1 cellular context compared by ENCODE assay signal in the genomic region with DNA sequence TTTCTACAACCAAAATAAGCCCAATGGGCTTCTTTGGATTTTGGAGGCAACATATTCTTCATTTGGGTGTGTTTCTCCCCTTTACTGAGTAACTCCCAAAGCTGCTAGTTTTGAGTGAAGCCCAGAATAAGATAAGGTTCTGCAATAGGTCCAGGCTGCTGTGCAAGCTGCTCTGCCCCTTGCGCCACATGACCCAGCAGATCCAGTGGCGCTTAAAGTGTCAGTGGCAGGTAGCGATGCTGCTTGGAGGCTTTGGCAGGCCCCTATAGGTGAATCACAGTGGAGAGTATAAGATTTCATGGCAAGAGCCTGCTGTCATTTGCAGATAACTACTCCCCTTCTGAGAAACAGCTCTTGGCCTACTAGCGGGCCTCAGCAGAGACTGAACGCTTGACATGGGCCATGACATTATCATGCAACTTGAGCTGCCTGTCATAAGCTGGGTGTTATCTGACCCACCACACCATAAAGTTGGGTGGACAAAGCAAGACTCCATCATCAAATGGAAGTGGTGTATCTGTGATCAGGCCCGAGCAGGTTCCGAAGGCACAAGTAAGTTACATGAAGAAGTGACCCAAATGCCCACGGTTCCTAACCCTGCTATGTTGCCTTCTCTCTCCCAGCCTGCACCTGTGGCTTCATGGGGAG.
A peak's percentile ranks its signal among the peaks of the same experiment; 100 is the strongest.
TF ChIP-seq lines count a peak whose summit lies in the region.

No MANE protein-coding gene starts in this region.

TF ChIP-seq in K562, 482 proteins besides CTCF, POLR2A, EP300 and RAD21 (continued from another document and continues in another):
- TF ChIP-seq ZNF316 (IDR thresholded peaks at IDR 0.05): no peak
- TF ChIP-seq PHTF2 (CRISPR knock-in tag; IDR thresholded peaks at IDR 0.05): no peak
- TF ChIP-seq SRSF9 (IDR thresholded peaks at IDR 0.05; ENCODE audit: borderline replicate concordance, low read depth, low read length): no peak
- TF ChIP-seq, protein P1, sequence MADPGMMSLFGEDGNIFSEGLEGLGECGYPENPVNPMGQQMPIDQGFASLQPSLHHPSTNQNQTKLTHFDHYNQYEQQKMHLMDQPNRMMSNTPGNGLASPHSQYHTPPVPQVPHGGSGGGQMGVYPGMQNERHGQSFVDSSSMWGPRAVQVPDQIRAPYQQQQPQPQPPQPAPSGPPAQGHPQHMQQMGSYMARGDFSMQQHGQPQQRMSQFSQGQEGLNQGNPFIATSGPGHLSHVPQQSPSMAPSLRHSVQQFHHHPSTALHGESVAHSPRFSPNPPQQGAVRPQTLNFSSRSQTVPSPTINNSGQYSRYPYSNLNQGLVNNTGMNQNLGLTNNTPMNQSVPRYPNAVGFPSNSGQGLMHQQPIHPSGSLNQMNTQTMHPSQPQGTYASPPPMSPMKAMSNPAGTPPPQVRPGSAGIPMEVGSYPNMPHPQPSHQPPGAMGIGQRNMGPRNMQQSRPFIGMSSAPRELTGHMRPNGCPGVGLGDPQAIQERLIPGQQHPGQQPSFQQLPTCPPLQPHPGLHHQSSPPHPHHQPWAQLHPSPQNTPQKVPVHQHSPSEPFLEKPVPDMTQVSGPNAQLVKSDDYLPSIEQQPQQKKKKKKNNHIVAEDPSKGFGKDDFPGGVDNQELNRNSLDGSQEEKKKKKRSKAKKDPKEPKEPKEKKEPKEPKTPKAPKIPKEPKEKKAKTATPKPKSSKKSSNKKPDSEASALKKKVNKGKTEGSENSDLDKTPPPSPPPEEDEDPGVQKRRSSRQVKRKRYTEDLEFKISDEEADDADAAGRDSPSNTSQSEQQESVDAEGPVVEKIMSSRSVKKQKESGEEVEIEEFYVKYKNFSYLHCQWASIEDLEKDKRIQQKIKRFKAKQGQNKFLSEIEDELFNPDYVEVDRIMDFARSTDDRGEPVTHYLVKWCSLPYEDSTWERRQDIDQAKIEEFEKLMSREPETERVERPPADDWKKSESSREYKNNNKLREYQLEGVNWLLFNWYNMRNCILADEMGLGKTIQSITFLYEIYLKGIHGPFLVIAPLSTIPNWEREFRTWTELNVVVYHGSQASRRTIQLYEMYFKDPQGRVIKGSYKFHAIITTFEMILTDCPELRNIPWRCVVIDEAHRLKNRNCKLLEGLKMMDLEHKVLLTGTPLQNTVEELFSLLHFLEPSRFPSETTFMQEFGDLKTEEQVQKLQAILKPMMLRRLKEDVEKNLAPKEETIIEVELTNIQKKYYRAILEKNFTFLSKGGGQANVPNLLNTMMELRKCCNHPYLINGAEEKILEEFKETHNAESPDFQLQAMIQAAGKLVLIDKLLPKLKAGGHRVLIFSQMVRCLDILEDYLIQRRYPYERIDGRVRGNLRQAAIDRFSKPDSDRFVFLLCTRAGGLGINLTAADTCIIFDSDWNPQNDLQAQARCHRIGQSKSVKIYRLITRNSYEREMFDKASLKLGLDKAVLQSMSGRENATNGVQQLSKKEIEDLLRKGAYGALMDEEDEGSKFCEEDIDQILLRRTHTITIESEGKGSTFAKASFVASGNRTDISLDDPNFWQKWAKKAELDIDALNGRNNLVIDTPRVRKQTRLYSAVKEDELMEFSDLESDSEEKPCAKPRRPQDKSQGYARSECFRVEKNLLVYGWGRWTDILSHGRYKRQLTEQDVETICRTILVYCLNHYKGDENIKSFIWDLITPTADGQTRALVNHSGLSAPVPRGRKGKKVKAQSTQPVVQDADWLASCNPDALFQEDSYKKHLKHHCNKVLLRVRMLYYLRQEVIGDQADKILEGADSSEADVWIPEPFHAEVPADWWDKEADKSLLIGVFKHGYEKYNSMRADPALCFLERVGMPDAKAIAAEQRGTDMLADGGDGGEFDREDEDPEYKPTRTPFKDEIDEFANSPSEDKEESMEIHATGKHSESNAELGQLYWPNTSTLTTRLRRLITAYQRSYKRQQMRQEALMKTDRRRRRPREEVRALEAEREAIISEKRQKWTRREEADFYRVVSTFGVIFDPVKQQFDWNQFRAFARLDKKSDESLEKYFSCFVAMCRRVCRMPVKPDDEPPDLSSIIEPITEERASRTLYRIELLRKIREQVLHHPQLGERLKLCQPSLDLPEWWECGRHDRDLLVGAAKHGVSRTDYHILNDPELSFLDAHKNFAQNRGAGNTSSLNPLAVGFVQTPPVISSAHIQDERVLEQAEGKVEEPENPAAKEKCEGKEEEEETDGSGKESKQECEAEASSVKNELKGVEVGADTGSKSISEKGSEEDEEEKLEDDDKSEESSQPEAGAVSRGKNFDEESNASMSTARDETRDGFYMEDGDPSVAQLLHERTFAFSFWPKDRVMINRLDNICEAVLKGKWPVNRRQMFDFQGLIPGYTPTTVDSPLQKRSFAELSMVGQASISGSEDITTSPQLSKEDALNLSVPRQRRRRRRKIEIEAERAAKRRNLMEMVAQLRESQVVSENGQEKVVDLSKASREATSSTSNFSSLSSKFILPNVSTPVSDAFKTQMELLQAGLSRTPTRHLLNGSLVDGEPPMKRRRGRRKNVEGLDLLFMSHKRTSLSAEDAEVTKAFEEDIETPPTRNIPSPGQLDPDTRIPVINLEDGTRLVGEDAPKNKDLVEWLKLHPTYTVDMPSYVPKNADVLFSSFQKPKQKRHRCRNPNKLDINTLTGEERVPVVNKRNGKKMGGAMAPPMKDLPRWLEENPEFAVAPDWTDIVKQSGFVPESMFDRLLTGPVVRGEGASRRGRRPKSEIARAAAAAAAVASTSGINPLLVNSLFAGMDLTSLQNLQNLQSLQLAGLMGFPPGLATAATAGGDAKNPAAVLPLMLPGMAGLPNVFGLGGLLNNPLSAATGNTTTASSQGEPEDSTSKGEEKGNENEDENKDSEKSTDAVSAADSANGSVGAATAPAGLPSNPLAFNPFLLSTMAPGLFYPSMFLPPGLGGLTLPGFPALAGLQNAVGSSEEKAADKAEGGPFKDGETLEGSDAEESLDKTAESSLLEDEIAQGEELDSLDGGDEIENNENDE (IDR thresholded peaks at IDR 0.05; ENCODE audit: low read depth, low read length): no peak
- TF ChIP-seq, protein P2, sequence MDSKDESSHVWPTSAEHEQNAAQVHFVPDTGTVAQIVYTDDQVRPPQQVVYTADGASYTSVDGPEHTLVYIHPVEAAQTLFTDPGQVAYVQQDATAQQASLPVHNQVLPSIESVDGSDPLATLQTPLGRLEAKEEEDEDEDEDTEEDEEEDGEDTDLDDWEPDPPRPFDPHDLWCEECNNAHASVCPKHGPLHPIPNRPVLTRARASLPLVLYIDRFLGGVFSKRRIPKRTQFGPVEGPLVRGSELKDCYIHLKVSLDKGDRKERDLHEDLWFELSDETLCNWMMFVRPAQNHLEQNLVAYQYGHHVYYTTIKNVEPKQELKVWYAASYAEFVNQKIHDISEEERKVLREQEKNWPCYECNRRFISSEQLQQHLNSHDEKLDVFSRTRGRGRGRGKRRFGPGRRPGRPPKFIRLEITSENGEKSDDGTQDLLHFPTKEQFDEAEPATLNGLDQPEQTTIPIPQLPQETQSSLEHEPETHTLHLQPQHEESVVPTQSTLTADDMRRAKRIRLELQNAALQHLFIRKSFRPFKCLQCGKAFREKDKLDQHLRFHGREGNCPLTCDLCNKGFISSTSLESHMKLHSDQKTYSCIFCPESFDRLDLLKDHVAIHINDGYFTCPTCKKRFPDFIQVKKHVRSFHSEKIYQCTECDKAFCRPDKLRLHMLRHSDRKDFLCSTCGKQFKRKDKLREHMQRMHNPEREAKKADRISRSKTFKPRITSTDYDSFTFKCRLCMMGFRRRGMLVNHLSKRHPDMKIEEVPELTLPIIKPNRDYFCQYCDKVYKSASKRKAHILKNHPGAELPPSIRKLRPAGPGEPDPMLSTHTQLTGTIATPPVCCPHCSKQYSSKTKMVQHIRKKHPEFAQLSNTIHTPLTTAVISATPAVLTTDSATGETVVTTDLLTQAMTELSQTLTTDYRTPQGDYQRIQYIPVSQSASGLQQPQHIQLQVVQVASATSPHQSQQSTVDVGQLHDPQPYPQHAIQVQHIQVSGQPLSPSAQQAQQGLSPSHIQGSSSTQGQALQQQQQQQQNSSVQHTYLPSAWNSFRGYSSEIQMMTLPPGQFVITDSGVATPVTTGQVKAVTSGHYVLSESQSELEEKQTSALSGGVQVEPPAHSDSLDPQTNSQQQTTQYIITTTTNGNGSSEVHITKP (IDR thresholded peaks at IDR 0.05; ENCODE audit: partially characterized antibody): no peak
- no peak for TF ChIP-seq NUFIP1 (IDR thresholded peaks at IDR 0.05; ENCODE audit: partially characterized antibody)
- TF ChIP-seq, protein P3, sequence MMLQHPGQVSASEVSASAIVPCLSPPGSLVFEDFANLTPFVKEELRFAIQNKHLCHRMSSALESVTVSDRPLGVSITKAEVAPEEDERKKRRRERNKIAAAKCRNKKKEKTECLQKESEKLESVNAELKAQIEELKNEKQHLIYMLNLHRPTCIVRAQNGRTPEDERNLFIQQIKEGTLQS (IDR thresholded peaks at IDR 0.05): peak; percentile 65
- TF ChIP-seq, protein P3 (CRISPR knock-in tag; conservative IDR thresholded peaks at IDR 0.05): peak; percentile 60; the same call in 1 of the 2 replicates
- TF ChIP-seq KAT7 (CRISPR knock-in tag; IDR thresholded peaks at IDR 0.05; ENCODE audit: borderline replicate concordance): no peak
- TF ChIP-seq SMAD4 (CRISPR knock-in tag; conservative IDR thresholded peaks at IDR 0.05): peak; percentile 60; the same call in 1 of the 2 replicates
- TF ChIP-seq FOXA1 (IDR thresholded peaks at IDR 0.05; ENCODE audit: borderline replicate concordance): no peak
- TF ChIP-seq TBP (optimal IDR thresholded peaks at IDR 0.05; ENCODE audit: low read depth, low read length): no peak
- TF ChIP-seq KDM5B (IDR thresholded peaks at IDR 0.05; ENCODE audit: insufficient replicate concordance, low read depth, low read length): no peak
- peak; percentile 75 for TF ChIP-seq SMARCC2 (IDR thresholded peaks at IDR 0.05; ENCODE audit: low read depth)
- TF ChIP-seq ZNF217 (CRISPR knock-in tag; IDR thresholded peaks at IDR 0.05): no peak
- TF ChIP-seq CBX1 (IDR thresholded peaks at IDR 0.05; ENCODE audit: low read depth): no peak
- TF ChIP-seq, protein P4, sequence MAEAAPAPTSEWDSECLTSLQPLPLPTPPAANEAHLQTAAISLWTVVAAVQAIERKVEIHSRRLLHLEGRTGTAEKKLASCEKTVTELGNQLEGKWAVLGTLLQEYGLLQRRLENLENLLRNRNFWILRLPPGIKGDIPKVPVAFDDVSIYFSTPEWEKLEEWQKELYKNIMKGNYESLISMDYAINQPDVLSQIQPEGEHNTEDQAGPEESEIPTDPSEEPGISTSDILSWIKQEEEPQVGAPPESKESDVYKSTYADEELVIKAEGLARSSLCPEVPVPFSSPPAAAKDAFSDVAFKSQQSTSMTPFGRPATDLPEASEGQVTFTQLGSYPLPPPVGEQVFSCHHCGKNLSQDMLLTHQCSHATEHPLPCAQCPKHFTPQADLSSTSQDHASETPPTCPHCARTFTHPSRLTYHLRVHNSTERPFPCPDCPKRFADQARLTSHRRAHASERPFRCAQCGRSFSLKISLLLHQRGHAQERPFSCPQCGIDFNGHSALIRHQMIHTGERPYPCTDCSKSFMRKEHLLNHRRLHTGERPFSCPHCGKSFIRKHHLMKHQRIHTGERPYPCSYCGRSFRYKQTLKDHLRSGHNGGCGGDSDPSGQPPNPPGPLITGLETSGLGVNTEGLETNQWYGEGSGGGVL (CRISPR knock-in tag; IDR thresholded peaks at IDR 0.05): no peak
- no peak; the same call in 1 of the 2 replicates for TF ChIP-seq MBD2 (IDR thresholded peaks at IDR 0.05; ENCODE audit: borderline replicate concordance, low read depth)
- TF ChIP-seq MTA2 (IDR thresholded peaks at IDR 0.05; ENCODE audit: low read depth): peak; percentile 90
- TF ChIP-seq SMC3 (conservative IDR thresholded peaks at IDR 0.05; ENCODE audit: insufficient read depth, low read depth, low read length): no peak
- no peak for TF ChIP-seq ZNF263 (CRISPR knock-in tag; IDR thresholded peaks at IDR 0.05; ENCODE audit: borderline replicate concordance)
- no peak for TF ChIP-seq ZNF174 (CRISPR knock-in tag; IDR thresholded peaks at IDR 0.05)
- TF ChIP-seq, protein P5, sequence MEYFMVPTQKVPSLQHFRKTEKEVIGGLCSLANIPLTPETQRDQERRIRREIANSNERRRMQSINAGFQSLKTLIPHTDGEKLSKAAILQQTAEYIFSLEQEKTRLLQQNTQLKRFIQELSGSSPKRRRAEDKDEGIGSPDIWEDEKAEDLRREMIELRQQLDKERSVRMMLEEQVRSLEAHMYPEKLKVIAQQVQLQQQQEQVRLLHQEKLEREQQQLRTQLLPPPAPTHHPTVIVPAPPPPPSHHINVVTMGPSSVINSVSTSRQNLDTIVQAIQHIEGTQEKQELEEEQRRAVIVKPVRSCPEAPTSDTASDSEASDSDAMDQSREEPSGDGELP (CRISPR knock-in tag; IDR thresholded peaks at IDR 0.05; ENCODE audit: borderline replicate concordance): peak; percentile 88
- TF ChIP-seq, protein P6, sequence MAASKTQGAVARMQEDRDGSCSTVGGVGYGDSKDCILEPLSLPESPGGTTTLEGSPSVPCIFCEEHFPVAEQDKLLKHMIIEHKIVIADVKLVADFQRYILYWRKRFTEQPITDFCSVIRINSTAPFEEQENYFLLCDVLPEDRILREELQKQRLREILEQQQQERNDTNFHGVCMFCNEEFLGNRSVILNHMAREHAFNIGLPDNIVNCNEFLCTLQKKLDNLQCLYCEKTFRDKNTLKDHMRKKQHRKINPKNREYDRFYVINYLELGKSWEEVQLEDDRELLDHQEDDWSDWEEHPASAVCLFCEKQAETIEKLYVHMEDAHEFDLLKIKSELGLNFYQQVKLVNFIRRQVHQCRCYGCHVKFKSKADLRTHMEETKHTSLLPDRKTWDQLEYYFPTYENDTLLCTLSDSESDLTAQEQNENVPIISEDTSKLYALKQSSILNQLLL (CRISPR knock-in tag; IDR thresholded peaks at IDR 0.05; ENCODE audit: borderline replicate concordance): no peak
- TF ChIP-seq ZNF239 (CRISPR knock-in tag; IDR thresholded peaks at IDR 0.05): no peak
- TF ChIP-seq, protein P7, sequence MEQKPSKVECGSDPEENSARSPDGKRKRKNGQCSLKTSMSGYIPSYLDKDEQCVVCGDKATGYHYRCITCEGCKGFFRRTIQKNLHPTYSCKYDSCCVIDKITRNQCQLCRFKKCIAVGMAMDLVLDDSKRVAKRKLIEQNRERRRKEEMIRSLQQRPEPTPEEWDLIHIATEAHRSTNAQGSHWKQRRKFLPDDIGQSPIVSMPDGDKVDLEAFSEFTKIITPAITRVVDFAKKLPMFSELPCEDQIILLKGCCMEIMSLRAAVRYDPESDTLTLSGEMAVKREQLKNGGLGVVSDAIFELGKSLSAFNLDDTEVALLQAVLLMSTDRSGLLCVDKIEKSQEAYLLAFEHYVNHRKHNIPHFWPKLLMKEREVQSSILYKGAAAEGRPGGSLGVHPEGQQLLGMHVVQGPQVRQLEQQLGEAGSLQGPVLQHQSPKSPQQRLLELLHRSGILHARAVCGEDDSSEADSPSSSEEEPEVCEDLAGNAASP (IDR thresholded peaks at IDR 0.05): no peak
- TF ChIP-seq HDAC3 (IDR thresholded peaks at IDR 0.05; ENCODE audit: borderline replicate concordance, partially characterized antibody): peak; percentile 74
